ENCODE assay signal across 20 cellular contexts in genomic region chr2:225006730-225007129, GRCh38. TPM values are rescaled to one million over a fixed set of nuclear protein-coding genes. Genes with fewer than 3 reads are reported as not detected.
DNase-seq lines count a peak whose midpoint lies in the region; ATAC-seq, FAIRE-seq and TF ChIP-seq lines count a peak whose summit lies in the region.
"Had no signal": no experiment of that assay in that cellular context is flagged by ENCODE, and none has a peak within 500 bp of the region (broad histone marks: within the 10 kb centered on the region; RNA-seq: fewer than 3 reads in every experiment).

No MANE protein-coding gene starts in this region.

- intact Hi-C loops in PC-9 (cut with micrococcal nuclease; ENCODE audit: unreplicated experiment) (loop anchor here (10.0 kb wide), 2 partner anchors 192 to 1032 kb away; no protein-coding TSS in a partner anchor), HepG2 (cut with micrococcal nuclease; ENCODE audit: unreplicated experiment) (no loop called here)

- H3K9ac ChIP-seq in HepG2 (ENCODE audit: insufficient read depth, low read depth, low read length) = no peak overlapping the region
- H3K9ac ChIP-seq: neural progenitor cell had no signal

- H3K27ac Mint-ChIP-seq in activated T-cell treated with anti-CD3 and anti-CD28 coated beads, Interleukin-2, amount 50 U/mL, for 72 hours = peak overlapping the region; percentile 94
- H3K27ac Mint-ChIP-seq in central memory CD8-positive, alpha-beta T cell (ENCODE audit: low read depth) = peak overlapping the region; percentile 82
- H3K27ac Mint-ChIP-seq in stimulated activated memory B cell treated with anti-CD40 and anti-IgM and Interleukin-4, amounts not matched to agents 10 μg/mL and 1 μg/mL and 100 μg/mL, for 72 hours = peak overlapping the region; percentile 95
- H3K27ac Mint-ChIP-seq: neural progenitor cell had no signal

- no peak for TF ChIP-seq POLR2A in HepG2 (IDR thresholded peaks at IDR 0.05; ENCODE audit: insufficient read depth in 1 of 2, low read depth in 2 of 2, low read length in 2 of 2)

- H3K27me3 ChIP-seq in PC-9 (ENCODE audit: insufficient read depth, low read depth) = no peaks in the 10 kb centered on the region
- no peaks in the 10 kb centered on the region for H3K27me3 ChIP-seq in HepG2 (ENCODE audit: control insufficient read depth in 1 of 2, insufficient read depth in 2 of 2, low read length in 2 of 2)
- H3K27me3 ChIP-seq: colonic mucosa, neural progenitor cell, Peyer's patch had no signal

- no peak for FAIRE-seq in HepG2 (lab: Jason Lieb, UNC)

- peak; percentile 48 to 60 for ATAC-seq in activated T-cell treated with anti-CD3 and anti-CD28 coated beads, Interleukin-2, amount 50 U/mL, for 72 hours (replicated peaks in 1 of 2)
- no peak for ATAC-seq in central memory CD8-positive, alpha-beta T cell (replicated peaks; ENCODE audit: extremely low read depth, poor library complexity, severe bottlenecking)
- ATAC-seq in stimulated activated memory B cell treated with anti-CD40 and anti-IgM and Interleukin-4, amounts not matched to agents 10 μg/mL and 1 μg/mL and 100 μg/mL, for 72 hours = no peak
- ATAC-seq in HG02870 (IDR thresholded peaks at IDR 0.05; ENCODE audit: unreplicated experiment) = no peak
- no peak for ATAC-seq in HepG2
- ATAC-seq: left lobe of liver had no signal

- H3K4me3 ChIP-seq in PC-9 (no peak overlapping the region), HepG2 (replicated peaks in 1 of 3; ENCODE audit: insufficient read depth in 1 of 3, low read depth in 2 of 3, low read length in 3 of 3) (no peak overlapping the region)
- H3K4me3 ChIP-seq: colonic mucosa, neural progenitor cell, Peyer's patch, SK-N-MC had no signal

- peaks cover 3 to 14% of the 10 kb centered on the region in 2 donors for H3K36me3 Mint-ChIP-seq in activated T-cell treated with anti-CD3 and anti-CD28 coated beads, Interleukin-2, amount 50 U/mL, for 72 hours (ENCODE audit: insufficient read depth in 2 of 2)
- H3K36me3 Mint-ChIP-seq in central memory CD8-positive, alpha-beta T cell (ENCODE audit: insufficient read depth) = peaks cover 6% of the 10 kb centered on the region
- H3K36me3 Mint-ChIP-seq in stimulated activated memory B cell treated with anti-CD40 and anti-IgM and Interleukin-4, amounts not matched to agents 10 μg/mL and 1 μg/mL and 100 μg/mL, for 72 hours = peaks cover 57% of the 10 kb centered on the region
- H3K36me3 Mint-ChIP-seq: neural progenitor cell had no signal

- H3K4me3 Mint-ChIP-seq in activated T-cell treated with anti-CD3 and anti-CD28 coated beads, Interleukin-2, amount 50 U/mL, for 72 hours = peak overlapping the region in 1 of 2 donors; percentile 53
- H3K4me3 Mint-ChIP-seq in central memory CD8-positive, alpha-beta T cell = no peak overlapping the region
- H3K4me3 Mint-ChIP-seq in stimulated activated memory B cell treated with anti-CD40 and anti-IgM and Interleukin-4, amounts not matched to agents 10 μg/mL and 1 μg/mL and 100 μg/mL, for 72 hours = peak overlapping the region; percentile 2
- H3K4me3 Mint-ChIP-seq: neural progenitor cell had no signal

- peaks cover 14% of the 10 kb centered on the region for H3K4me1 ChIP-seq in PC-9 (replicated peaks; ENCODE audit: insufficient read depth)
- H3K4me1 ChIP-seq in HepG2 (ENCODE audit: insufficient read depth, low read length) = no peaks in the 10 kb centered on the region
- H3K4me1 ChIP-seq: colonic mucosa had no signal

- no TSS peak for BruUV-seq in PC-9 (replicated peaks; lab: Mats Ljungman, UMichigan)
- no TSS peak for BruUV-seq in HepG2 (replicated peaks; lab: Mats Ljungman, UMichigan)

- TF ChIP-seq EP300 in HepG2 (IDR thresholded peaks at IDR 0.05; ENCODE audit: low read depth in 2 of 2, low read length in 2 of 2) (no peak), HepG2 (CRISPR knock-in tag; IDR thresholded peaks at IDR 0.05; ENCODE audit: borderline replicate concordance) (no peak)

- no peak for DNase-seq in activated T-cell treated with anti-CD3 and anti-CD28 coated beads, Interleukin-2, amount 50 U/mL, for 72 hours
- DNase-seq in activated T-cell treated with anti-CD3 and anti-CD28 coated beads for 4 hours (no peak), PC-9 (no peak), OCI-M1 (lab: John Stamatoyannopoulos, UW) (no peak), HepG2 (ENCODE audit: low spot score) (no peak)
- DNase-seq in central memory CD8-positive, alpha-beta T cell (ENCODE audit: low spot score in 2 of 2) = no peak
- DNase-seq: activated CD4-positive, CD25-positive, alpha-beta regulatory T cell; activated gamma-delta T cell treated with Interleukin-2 at 50 U/mL for 16 hours; colonic mucosa; head of caudate nucleus; KG1; NCI-H187; NCI-H226; NCI-H82; Peyer's patch had no signal

- H3K36me3 ChIP-seq in PC-9 (ENCODE audit: low read depth) (no peaks in the 10 kb centered on the region), HepG2 (replicated peaks in 1 of 2; ENCODE audit: control insufficient read depth in 1 of 2, insufficient read depth in 2 of 2, low read length in 2 of 2) (no peaks in the 10 kb centered on the region)
- H3K36me3 ChIP-seq: colonic mucosa, neural progenitor cell, Peyer's patch had no signal

- no peaks in the 10 kb centered on the region for H3K9me2 ChIP-seq in PC-9 (ENCODE audit: insufficient read depth)

- H3K9me3 ChIP-seq in PC-9 (ENCODE audit: insufficient read depth, low read depth) (no peaks in the 10 kb centered on the region), HepG2 (ENCODE audit: low read length) (no peaks in the 10 kb centered on the region)
- H3K9me3 ChIP-seq: colonic mucosa, Peyer's patch had no signal

- TF ChIP-seq RAD21 in HepG2 (CRISPR knock-in tag; IDR thresholded peaks at IDR 0.05) = no peak

- TF ChIP-seq CTCF in PC-9 (conservative IDR thresholded peaks at IDR 0.05) (no peak), HepG2 (CRISPR knock-in tag; IDR thresholded peaks at IDR 0.05) (no peak)

- H3K9me3 Mint-ChIP-seq in activated T-cell treated with anti-CD3 and anti-CD28 coated beads, Interleukin-2, amount 50 U/mL, for 72 hours = no peaks in the 10 kb centered on the region
- H3K9me3 Mint-ChIP-seq in central memory CD8-positive, alpha-beta T cell = no peaks in the 10 kb centered on the region
- peaks cover 2% of the 10 kb centered on the region for H3K9me3 Mint-ChIP-seq in stimulated activated memory B cell treated with anti-CD40 and anti-IgM and Interleukin-4, amounts not matched to agents 10 μg/mL and 1 μg/mL and 100 μg/mL, for 72 hours
- H3K9me3 Mint-ChIP-seq: neural progenitor cell had no signal

- CTCF ChIA-PET in PC-9 (lab: Charles Lee) = no interaction called here
- CTCF ChIA-PET in HepG2 (lab: Yijun Ruan, JAX; ENCODE audit: low intra/inter-chr PET ratio, low total read pairs) = no interaction called here

- no peaks in the 10 kb centered on the region for H3K27me3 Mint-ChIP-seq in activated T-cell treated with anti-CD3 and anti-CD28 coated beads, Interleukin-2, amount 50 U/mL, for 72 hours (ENCODE audit: low read depth)
- no peaks in the 10 kb centered on the region for H3K27me3 Mint-ChIP-seq in central memory CD8-positive, alpha-beta T cell
- no peaks in the 10 kb centered on the region for H3K27me3 Mint-ChIP-seq in stimulated activated memory B cell treated with anti-CD40 and anti-IgM and Interleukin-4, amounts not matched to agents 10 μg/mL and 1 μg/mL and 100 μg/mL, for 72 hours

- H3K4me2 ChIP-seq in PC-9 (no peak overlapping the region), HepG2 (ENCODE audit: low read depth, low read length) (no peak overlapping the region)
- H3K4me2 ChIP-seq: neural progenitor cell had no signal

- 0% methylated on average over 2 of the region's 2 CpGs for WGBS in HepG2 (ENCODE audit: low lambda C conversion rate)

- POLR2A ChIA-PET in PC-9 (lab: Charles Lee; ENCODE audit: unreplicated experiment) (no interaction called here), HepG2 (lab: Yijun Ruan, JAX) (no interaction called here)

- no peaks in the 10 kb centered on the region for H4K20me1 ChIP-seq in PC-9 (ENCODE audit: insufficient read depth)
- H4K20me1 ChIP-seq in HepG2 (ENCODE audit: insufficient read depth, low read length) = no peaks in the 10 kb centered on the region

- H3K27ac ChIP-seq in PC-9 (no peak overlapping the region), HepG2 (ENCODE audit: extremely low read length, insufficient read depth, low read length) (no peak overlapping the region)
- H3K27ac ChIP-seq: colonic mucosa, neural progenitor cell, Peyer's patch, SK-N-MC had no signal

- H2AFZ ChIP-seq in PC-9 (peak overlapping the region; percentile 28; the same call in 1 of the 2 replicates), HepG2 (ENCODE audit: low read length) (no peak overlapping the region)
- H2AFZ ChIP-seq: neural progenitor cell had no signal

- in situ Hi-C loops in HepG2 (cut with HindIII; ENCODE audit: extremely low pct_ligation_motif_present, low pct_unique_long_range_greater_than_20kb) = no loop called here

- H3K79me2 ChIP-seq in PC-9 (ENCODE audit: low read depth) = no peaks in the 10 kb centered on the region
- no peaks in the 10 kb centered on the region for H3K79me2 ChIP-seq in HepG2 (ENCODE audit: insufficient read depth, low read length)

- no peaks in the 10 kb centered on the region for H3F3A ChIP-seq in PC-9 (ENCODE audit: insufficient read depth, low read depth)

- H3K4me1 Mint-ChIP-seq in activated T-cell treated with anti-CD3 and anti-CD28 coated beads, Interleukin-2, amount 50 U/mL, for 72 hours (ENCODE audit: low read depth) = peaks cover 100% of the 10 kb centered on the region
- peaks cover 79% of the 10 kb centered on the region for H3K4me1 Mint-ChIP-seq in central memory CD8-positive, alpha-beta T cell
- peaks cover 83% of the 10 kb centered on the region for H3K4me1 Mint-ChIP-seq in stimulated activated memory B cell treated with anti-CD40 and anti-IgM and Interleukin-4, amounts not matched to agents 10 μg/mL and 1 μg/mL and 100 μg/mL, for 72 hours

RNA-seq across cellular contexts. Expression of gene DOCK10, which starts 35.5 kb away (rescaled TPM):
- total RNA-seq in activated T-cell treated with anti-CD3 and anti-CD28 coated beads, Interleukin-2, amount 50 U/mL, for 72 hours = 100 to 1,000 TPM; 179 to 199 TPM
- total RNA-seq in PC-9 (2021) (28.9 and 33.6 TPM in 2 replicates), HepG2 (2016; rRNA removed; fragmentation: Illumina TruSeq; extraction: Trizol) (not detected in 2 replicates)
- not detected in 2 replicates for total RNA-seq in HepG2 (2016; cell fraction: cytosol; rRNA removed; fragmentation: Illumina TruSeq; extraction: Trizol; ENCODE audit: low read depth)
- total RNA-seq in HepG2 (2016; cell fraction: insoluble cytoplasmic fraction; rRNA removed; fragmentation: Illumina TruSeq; extraction: Trizol) = not detected in 2 replicates
- total RNA-seq in HepG2 (2016; cell fraction: membrane; rRNA removed; fragmentation: Illumina TruSeq; extraction: Trizol) = not detected in 2 replicates
- total RNA-seq in HepG2 (2016; cell fraction: nucleus; rRNA removed; fragmentation: Illumina TruSeq; extraction: Trizol) = not detected in 2 replicates
- polyA plus RNA-seq in HepG2 (2011; rRNA removed) = not detected in 2 replicates
- polyA plus RNA-seq in HepG2 (2011; cell fraction: cytosol; rRNA removed) = 0.05 TPM in 1 of 2 replicates, not detected in the other
- not detected in 2 replicates for polyA plus RNA-seq in HepG2 (2011; cell fraction: nucleus; rRNA removed)
- not detected in 2 replicates for polyA plus RNA-seq in HepG2 (2012)
- not detected in 2 replicates for polyA plus RNA-seq in HepG2 (2016; cell fraction: cytosol; fragmentation: Illumina TruSeq; extraction: Trizol; ENCODE audit: low read depth)
- not detected in 2 replicates for polyA plus RNA-seq in HepG2 (2016; cell fraction: insoluble cytoplasmic fraction; fragmentation: Illumina TruSeq; extraction: Trizol; ENCODE audit: low read depth)
- not detected in 2 replicates for polyA plus RNA-seq in HepG2 (2016; cell fraction: membrane; fragmentation: Illumina TruSeq; extraction: Trizol; ENCODE audit: low read depth)
- polyA plus RNA-seq in HepG2 (2016; cell fraction: nucleus; fragmentation: Illumina TruSeq; extraction: Trizol; ENCODE audit: insufficient read depth, low read depth) = not detected in 2 replicates
- polyA minus RNA-seq in HepG2 (2011; rRNA and poly(A)+ RNA removed; ENCODE audit: low replicate concordance) = not detected in 2 replicates
- not detected in 2 replicates for polyA minus RNA-seq in HepG2 (2011; cell fraction: cytosol; rRNA and poly(A)+ RNA removed)
- polyA minus RNA-seq in HepG2 (2011; cell fraction: nucleus; rRNA and poly(A)+ RNA removed) = not detected in 2 replicates

Comparison
In these comparisons a context has a peak if more than half of its experiments do, and no peak if none do; other contexts are left out.
1. ATAC-seq: peak in activated T-cell treated with anti-CD3 and anti-CD28 coated beads, Interleukin-2, amount 50 U/mL, for 72 hours (2 of 2); none in central memory CD8-positive, alpha-beta T cell (single experiment), stimulated activated memory B cell treated with anti-CD40 and anti-IgM and Interleukin-4, amounts not matched to agents 10 μg/mL and 1 μg/mL and 100 μg/mL, for 72 hours (single experiment), HG02870 (single experiment) and HepG2 (single experiment).
2. RNA of gene DOCK10, which starts 35.5 kb away (total RNA-seq): 179 to 199 TPM in activated T-cell treated with anti-CD3 and anti-CD28 coated beads, Interleukin-2, amount 50 U/mL, for 72 hours and 28.9 to 33.6 TPM in PC-9; not detected in HepG2; every median in the first group is over 10 times any median in the second.
3. Peak in every context shown above with its lines, with median percentiles within 50 percentile points of each other: H3K27ac Mint-ChIP-seq.